In the genomic region with DNA sequence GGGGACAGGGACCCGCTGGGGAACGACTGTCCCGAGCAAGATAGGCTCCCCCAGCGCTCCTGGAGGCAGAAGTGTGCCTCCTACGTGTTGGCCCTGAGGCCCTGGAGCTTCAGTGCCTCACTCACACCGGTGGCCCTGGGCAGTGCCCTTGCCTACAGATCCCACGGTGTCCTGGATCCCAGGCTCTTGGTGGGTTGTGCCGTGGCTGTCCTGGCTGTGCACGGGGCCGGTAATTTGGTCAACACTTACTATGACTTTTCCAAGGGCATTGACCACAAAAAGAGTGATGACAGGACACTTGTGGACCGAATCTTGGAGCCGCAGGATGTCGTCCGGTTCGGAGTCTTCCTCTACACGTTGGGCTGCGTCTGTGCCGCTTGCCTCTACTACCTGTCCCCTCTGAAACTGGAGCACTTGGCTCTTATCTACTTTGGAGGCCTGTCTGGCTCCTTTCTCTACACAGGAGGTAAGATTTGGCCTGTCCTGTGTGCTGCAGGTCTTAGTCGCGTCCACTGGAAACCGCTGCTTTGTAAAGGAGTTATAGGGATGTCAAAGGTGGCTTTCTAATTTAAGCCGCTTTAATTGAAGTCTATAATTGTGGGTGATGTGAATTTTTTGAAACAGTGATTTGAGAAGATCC, we compare ENCODE assay signal across 8 cellular contexts. TPM values are rescaled to one million over a fixed set of nuclear protein-coding genes. Genes with fewer than 3 reads are reported as not detected.
A peak's percentile ranks its signal among the peaks of the same experiment; 100 is the strongest.
DNase-seq lines count a peak whose midpoint lies in the region; ATAC-seq and TF ChIP-seq lines count a peak whose summit lies in the region.

No MANE protein-coding gene starts in this region.

- peak overlapping the region; percentile 86 for H3K9ac ChIP-seq in IMR-90 (ENCODE audit: low read depth, low read length)

- peak overlapping the region; percentile 88 for H3K14ac ChIP-seq in IMR-90 (replicated peaks; ENCODE audit: low read depth, low read length)

- H3K9me3 ChIP-seq in IMR-90 (ENCODE audit: control insufficient read depth, insufficient read depth, low read length) (no peaks in the 10 kb centered on the region), thoracic aorta (no peaks in the 10 kb centered on the region)

- peak overlapping the region; percentile 98 for H2AK9ac ChIP-seq in IMR-90 (replicated peaks; ENCODE audit: low read depth, low read length, poor library complexity)

- peak overlapping the region; percentile 87 for H2AK5ac ChIP-seq in IMR-90 (ENCODE audit: low read depth, low read length)

- H4K8ac ChIP-seq in IMR-90 (ENCODE audit: low read depth in 2 of 2, low read length in 2 of 2), result peak overlapping the region; percentile 65 to 81

- peaks cover 18 to 19% of the 10 kb centered on the region in 2 experiments for H3K79me1 ChIP-seq in IMR-90 (ENCODE audit: low read depth in 1 of 2, low read length in 2 of 2)

- TF ChIP-seq POLR2A in IMR-90 (IDR thresholded peaks at IDR 0.05; ENCODE audit: low read depth, low read length), result no peak

- peak overlapping the region; percentile 53 for H2BK5ac ChIP-seq in IMR-90 (ENCODE audit: low read depth, low read length, poor library complexity, severe bottlenecking)

- H3K4me1 ChIP-seq in IMR-90 (ENCODE audit: control insufficient read depth, insufficient read depth, low read length) (peaks cover 7% of the 10 kb centered on the region; the same call in 1 of the 2 replicates), thoracic aorta (ENCODE audit: control insufficient read depth in 1 of 2, low read depth in 2 of 2) (peaks cover 18 to 35% of the 10 kb centered on the region in 2 donors)

- intact Hi-C loops in IMR-90 (cut with micrococcal nuclease), result loop anchor here (10.0 kb wide), 1 partner anchor 461 kb away; a partner anchor contains a TSS

- TF ChIP-seq CTCF in IMR-90 (conservative IDR thresholded peaks at IDR 0.05; ENCODE audit: low read depth, low read length) (no peak), astrocyte of the spinal cord (IDR thresholded peaks at IDR 0.05; ENCODE audit: low read depth, low read length) (no peak), thoracic aorta (IDR thresholded peaks at IDR 0.05) (no peak)

- ATAC-seq in GM19324 (IDR thresholded peaks at IDR 0.05; ENCODE audit: low FRiP score, unreplicated experiment) (peak; percentile 27), IMR-90 (ENCODE audit: low read depth) (peak; percentile 33), left lobe of liver (peak; percentile 41), thoracic aorta (ENCODE audit: insufficient number of reproducible peaks, low FRiP score, low read depth) (peak; percentile 22)

- H3K9me1 ChIP-seq in IMR-90 (ENCODE audit: insufficient read depth, low read length), result peaks cover 10% of the 10 kb centered on the region; the same call in 1 of the 2 replicates

- no peak overlapping the region for H2BK120ac ChIP-seq in IMR-90 (ENCODE audit: low read depth, low read length)

- CTCF ChIA-PET in IMR-90 (lab: Yijun Ruan, JAX), result interaction anchor here (1.0 to 1.4 kb wide), 2 partner anchors 32 to 372 kb away, joined by 4 to 5 read pairs; no protein-coding TSS in a partner anchor

- dilution Hi-C loops in IMR-90 (cut with HindIII; ENCODE audit: low sequenced_read_pairs, unreplicated experiment), result no loop called here

- H3K23ac ChIP-seq in IMR-90 (ENCODE audit: low read depth, low read length), result peak overlapping the region; percentile 87

- no peak overlapping the region; the same call in 1 of the 2 replicates for H3K18ac ChIP-seq in IMR-90 (ENCODE audit: low read depth, low read length)

- in situ Hi-C loops in IMR-90 (cut with MboI; ENCODE audit: low sequenced_read_pairs) (no loop called here), astrocyte of the spinal cord (cut with HindIII; ENCODE audit: low sequenced_read_pairs) (no loop called here)

- H3K4me3 ChIP-seq in IMR-90 (ENCODE audit: insufficient read depth, low read depth, low read length), result peak overlapping the region; percentile 89
- H3K4me3 ChIP-seq in astrocyte of the spinal cord (ENCODE audit: low read depth, low read length), result peak overlapping the region; percentile 84
- H3K4me3 ChIP-seq in thoracic aorta, result peak overlapping the region; percentile 89

- H3K56ac ChIP-seq in IMR-90 (ENCODE audit: extremely low read depth, insufficient read depth, low read length), result peak overlapping the region; percentile 77; the same call in 1 of the 2 replicates

- H3K36me3 ChIP-seq in IMR-90 (ENCODE audit: control insufficient read depth, insufficient read depth, low read length), result no peaks in the 10 kb centered on the region; the same call in 1 of the 2 replicates
- H3K36me3 ChIP-seq in thoracic aorta, result peaks cover 2% of the 10 kb centered on the region

- peak overlapping the region; percentile 100 for H2AFZ ChIP-seq in IMR-90 (replicated peaks; ENCODE audit: low read length, poor library complexity)

- no peaks in the 10 kb centered on the region for H4K20me1 ChIP-seq in IMR-90 (ENCODE audit: insufficient read depth, low read length)

- POLR2A ChIA-PET in IMR-90 (lab: Charles Lee; ENCODE audit: unreplicated experiment), result no interaction called here

- no peak overlapping the region for H2BK15ac ChIP-seq in IMR-90 (ENCODE audit: low read depth, low read length)

- H3K27me3 ChIP-seq in IMR-90 (ENCODE audit: control insufficient read depth, insufficient read depth, low read length) (no peaks in the 10 kb centered on the region), thoracic aorta (replicated peaks; ENCODE audit: insufficient read depth) (no peaks in the 10 kb centered on the region)

- peak; percentile 29 for DNase-seq in 8988T
- no peak for DNase-seq in IMR-90
- DNase-seq in astrocyte of the spinal cord (ENCODE audit: low read depth, low spot score), result no peak
- no peak for DNase-seq in left lobe of liver (ENCODE audit: low spot score)
- DNase-seq in thoracic aorta (ENCODE audit: low spot score), result no peak
- DNase-seq in islet precursor cell, result no peak
- no peak for DNase-seq in NCI-H774 (lab: John Stamatoyannopoulos, UW)

- peak overlapping the region; percentile 78 for H3K4ac ChIP-seq in IMR-90 (ENCODE audit: low read depth, low read length)

- no peak overlapping the region for H2BK20ac ChIP-seq in IMR-90 (ENCODE audit: low read depth, low read length)

- TF ChIP-seq RAD21 in IMR-90 (IDR thresholded peaks at IDR 0.05; ENCODE audit: low read length), result no peak

- H4K5ac ChIP-seq in IMR-90 (ENCODE audit: low read depth, low read length), result peak overlapping the region; percentile 79

- BruUV-seq in IMR-90 (replicated peaks; lab: Mats Ljungman, UMichigan), result TSS peak; percentile 78

- peak overlapping the region; percentile 98 for H3K4me2 ChIP-seq in IMR-90 (ENCODE audit: low read depth, low read length)

- peak overlapping the region; percentile 91 for H3K27ac ChIP-seq in IMR-90 (ENCODE audit: insufficient read depth, low read length)
- H3K27ac ChIP-seq in thoracic aorta, result peak overlapping the region; percentile 77 to 83

- 20% methylated on average over 4 of the region's 22 CpGs; no CpG with 5 or more reads in 1 of the 2 experiments for WGBS in IMR-90 (ENCODE audit: extremely low coverage in 2 of 2, insufficient read length in 1 of 2), 2 experiments

- peak overlapping the region; percentile 57 for H4K91ac ChIP-seq in IMR-90 (ENCODE audit: insufficient read depth, low read depth, low read length)

TF ChIP-seq in IMR-90, 13 proteins besides CTCF, POLR2A, EP300 and RAD21:
- no peak for TF ChIP-seq MAFK (IDR thresholded peaks at IDR 0.05; ENCODE audit: low read depth, low read length)
- TF ChIP-seq SMC3 (IDR thresholded peaks at IDR 0.05; ENCODE audit: low read depth, low read length), result no peak
- no peak for TF ChIP-seq BHLHE40 (IDR thresholded peaks at IDR 0.05; ENCODE audit: low read depth, low read length)
- no peak for TF ChIP-seq MXI1 (IDR thresholded peaks at IDR 0.05; ENCODE audit: borderline replicate concordance, low read depth, low read length)
- TF ChIP-seq, protein P1, sequence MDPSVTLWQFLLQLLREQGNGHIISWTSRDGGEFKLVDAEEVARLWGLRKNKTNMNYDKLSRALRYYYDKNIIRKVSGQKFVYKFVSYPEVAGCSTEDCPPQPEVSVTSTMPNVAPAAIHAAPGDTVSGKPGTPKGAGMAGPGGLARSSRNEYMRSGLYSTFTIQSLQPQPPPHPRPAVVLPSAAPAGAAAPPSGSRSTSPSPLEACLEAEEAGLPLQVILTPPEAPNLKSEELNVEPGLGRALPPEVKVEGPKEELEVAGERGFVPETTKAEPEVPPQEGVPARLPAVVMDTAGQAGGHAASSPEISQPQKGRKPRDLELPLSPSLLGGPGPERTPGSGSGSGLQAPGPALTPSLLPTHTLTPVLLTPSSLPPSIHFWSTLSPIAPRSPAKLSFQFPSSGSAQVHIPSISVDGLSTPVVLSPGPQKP (IDR thresholded peaks at IDR 0.05; ENCODE audit: borderline replicate concordance, low read depth, low read length), result no peak
- no peak for TF ChIP-seq RCOR1 (IDR thresholded peaks at IDR 0.05; ENCODE audit: insufficient replicate concordance, low read length)
- no peak for TF ChIP-seq MAZ (IDR thresholded peaks at IDR 0.05; ENCODE audit: borderline replicate concordance, low read depth, low read length)
- no peak for TF ChIP-seq NFE2L2 (IDR thresholded peaks at IDR 0.05; ENCODE audit: low read depth, low read length)
- TF ChIP-seq CEBPB (IDR thresholded peaks at IDR 0.05; ENCODE audit: low read depth, low read length), result no peak
- no peak for TF ChIP-seq RFX5 (IDR thresholded peaks at IDR 0.05; ENCODE audit: low read depth, low read length)

RNA-seq across cellular contexts. Expression of a gene that starts 0.7 kb away (rescaled TPM):
- 4.7 and 6.3 TPM in 2 replicates for total RNA-seq in IMR-90 (2012; rRNA removed)
- 9.4 and 9.5 TPM in 2 replicates for polyA plus RNA-seq in IMR-90 (2012; rRNA removed)
- polyA plus RNA-seq in IMR-90 (2012; cell fraction: cytosol; rRNA removed), result 4.1 and 8.6 TPM in 2 replicates
- polyA plus RNA-seq in IMR-90 (2012; cell fraction: nucleus; rRNA removed; ENCODE audit: low replicate concordance), result 3.1 and 3.9 TPM in 2 replicates
- 7.6 TPM for total RNA-seq in left lobe of liver
- total RNA-seq in thoracic aorta, result 10 to 100 TPM; 13.1 to 23.2 TPM

RNA-seq across cellular contexts. Expression of a gene that starts 11.4 kb away (rescaled TPM):
- total RNA-seq in IMR-90 (2012; rRNA removed), result 33.6 and 36.7 TPM in 2 replicates
- 19.2 and 19.5 TPM in 2 replicates for polyA plus RNA-seq in IMR-90 (2012; rRNA removed)
- 6.5 and 7.2 TPM in 2 replicates for polyA plus RNA-seq in IMR-90 (2012; cell fraction: cytosol; rRNA removed)
- polyA plus RNA-seq in IMR-90 (2012; cell fraction: nucleus; rRNA removed; ENCODE audit: low replicate concordance), result 35.2 and 60.7 TPM in 2 replicates
- total RNA-seq in left lobe of liver, result 33.2 TPM
- 10 to 100 TPM; 37.5 to 48.7 TPM for total RNA-seq in thoracic aorta
